ENCODE assay signal across 8 cellular contexts in genomic region chr16:67892899-67893790, GRCh38. TPM values are rescaled to one million over a fixed set of nuclear protein-coding genes. Genes with fewer than 3 reads are reported as not detected.
A peak's percentile ranks its signal among the peaks of the same experiment; 100 is the strongest.
DNase-seq lines count a peak whose midpoint lies in the region; ATAC-seq and TF ChIP-seq lines count a peak whose summit lies in the region.

Gene PSKH1, plus strand, starts transcription at chr16:67893254. Its CDS starts 15,496 bp downstream, at chr16:67908750.

- intact Hi-C loops in T-helper 1 cell treated with Interleukin-12 subunit alpha and Interleukin-12 subunit beta and Interleukin-4 antibody, amounts not matched to agents 30 ng/mL and 1 ng/mL, for 36 hours (cut with micrococcal nuclease), result loop anchor here (1.0 kb wide), 14 partner anchors 10 to 331 kb away; partner anchors contain the start of genes ACD, CTCF, DDX28 and DPEP2
- intact Hi-C loops in left cardiac atrium (cut with DNase I) (no loop called here), posterior vena cava (cut with DNase I) (no loop called here), upper lobe of right lung (cut with DNase I) (no loop called here)

- TF ChIP-seq CTCF in GM13976 (IDR thresholded peaks at IDR 0.05; ENCODE audit: borderline replicate concordance, control extremely low read depth, extremely low read depth, insufficient read depth, missing control alignments) (no peak), upper lobe of right lung (IDR thresholded peaks at IDR 0.05) (no peak)

- H3K4me1 ChIP-seq in upper lobe of right lung, result peaks cover 28% of the 10 kb centered on the region

- H3K4me3 ChIP-seq in upper lobe of right lung, result peak within 1 kb of the TSS; percentile 88

- no peaks in the 10 kb centered on the region for H3K9me3 ChIP-seq in upper lobe of right lung

- ATAC-seq in HG02870 (IDR thresholded peaks at IDR 0.05; ENCODE audit: unreplicated experiment) (peak; percentile 94), left cardiac atrium (peak; percentile 97 to 98), upper lobe of right lung (peak; percentile 99)

- no peaks in the 10 kb centered on the region for H3K27me3 ChIP-seq in upper lobe of right lung

- H3K36me3 ChIP-seq in upper lobe of right lung, result no peaks in the 10 kb centered on the region

- H3K27ac ChIP-seq in upper lobe of right lung, result peak within 1 kb of the TSS; percentile 97

- DNase-seq in GM13976 (ENCODE audit: low spot score) (peak; percentile 100), NCI-H1694 (lab: John Stamatoyannopoulos, UW) (peak; percentile 73), amniotic epithelial cell (ENCODE audit: low read depth) (peak; percentile 91), left cardiac atrium (peak; percentile 97), posterior vena cava (ENCODE audit: low spot score) (peak; percentile 99), upper lobe of right lung (peak; percentile 99)

- in situ Hi-C loops in GM13976 (cut with MboI; ENCODE audit: low sequenced_read_pairs, unreplicated experiment), result no loop called here

RNA-seq across cellular contexts. Expression of gene PSKH1, which starts in this region (rescaled TPM):
- 24.0 and 24.1 TPM in 2 replicates for total RNA-seq in T-helper 1 cell treated with Interleukin-12 subunit alpha and Interleukin-12 subunit beta and Interleukin-4 antibody, amounts not matched to agents 30 ng/mL and 1 ng/mL, for 36 hours
- 10 to 100 TPM; 21.0 to 27.3 TPM for total RNA-seq in left cardiac atrium
- 10 to 100 TPM; 25.7 to 27.0 TPM for total RNA-seq in posterior vena cava
- total RNA-seq in upper lobe of right lung, result 29.7 TPM

Comparison
In these comparisons a context has a peak if more than half of its experiments do, and no peak if none do; other contexts are left out.
1. Peak in every context shown above with its lines: DNase-seq, ATAC-seq, H3K4me3 ChIP-seq and H3K27ac ChIP-seq.